In genomic region chr12:12983420-12984035, GRCh38 we compare ENCODE assay signal across 8 cellular contexts. TPM values are rescaled to one million over a fixed set of nuclear protein-coding genes. Genes with fewer than 3 reads are reported as not detected.
DNase-seq lines count a peak whose midpoint lies in the region; ATAC-seq, FAIRE-seq and TF ChIP-seq lines count a peak whose summit lies in the region.

No MANE protein-coding gene starts in this region.

- FAIRE-seq in astrocyte (lab: Jason Lieb, UNC) = peak; percentile 54

- no peaks in the 10 kb centered on the region for H3K4me1 ChIP-seq in Loucy (ENCODE audit: insufficient read depth, low read length, poor library complexity, severe bottlenecking)
- H3K4me1 ChIP-seq in astrocyte (ENCODE audit: insufficient read depth, low read length) = peaks cover 17% of the 10 kb centered on the region
- peaks cover 12% of the 10 kb centered on the region for H3K4me1 ChIP-seq in suprapubic skin

- DNase-seq in DMS 273 (lab: John Stamatoyannopoulos, UW; ENCODE audit: unreplicated experiment) = peak; percentile 47
- DNase-seq in DMS 273 treated with DMSO at 0.1 percent for 48 hours (lab: John Stamatoyannopoulos, UW) = no peak
- DNase-seq in astrocyte (ENCODE audit: low read depth) = peak; percentile 39
- peak; percentile 30 to 85 for DNase-seq in hippocampal formation (lab: John Stamatoyannopoulos, UW)
- DNase-seq in suprapubic skin (ENCODE audit: low spot score in 2 of 2) = no peak
- no peak for DNase-seq in stimulated activated naive B cell treated with anti-CD40 and anti-IgM and Interleukin-4, amounts not matched to agents 10 μg/mL and 1 μg/mL and 100 μg/mL, for 72 hours
- DNase-seq in activated T-cell treated with anti-CD3 and anti-CD28 coated beads, Interleukin-2, amount 50 U/mL, for 72 hours = no peak

- H3K4me3 ChIP-seq in Loucy (ENCODE audit: low read length, poor library complexity, severe bottlenecking) (no peak overlapping the region), astrocyte (ENCODE audit: insufficient read depth, low read depth, low read length) (no peak overlapping the region), suprapubic skin (no peak overlapping the region)

- H3K36me3 ChIP-seq in Loucy (ENCODE audit: insufficient read depth, low read length) (no peaks in the 10 kb centered on the region), astrocyte (ENCODE audit: insufficient read depth, low read length) (peaks cover 12% of the 10 kb centered on the region), suprapubic skin (peaks cover 51% of the 10 kb centered on the region)

- no peak overlapping the region for H2AFZ ChIP-seq in Loucy (ENCODE audit: low read length)
- no peak overlapping the region for H2AFZ ChIP-seq in astrocyte (ENCODE audit: low read depth, low read length)

- no peaks in the 10 kb centered on the region for H4K20me1 ChIP-seq in Loucy (ENCODE audit: insufficient read depth, low read length, poor library complexity, severe bottlenecking)
- H4K20me1 ChIP-seq in astrocyte (ENCODE audit: insufficient read depth, low read length) = no peaks in the 10 kb centered on the region

- H3K27ac ChIP-seq in astrocyte (ENCODE audit: low read depth, low read length) = no peak overlapping the region
- H3K27ac ChIP-seq in suprapubic skin = no peak overlapping the region

- H3K4me2 ChIP-seq in Loucy (ENCODE audit: low read depth, low read length, poor library complexity, severe bottlenecking) (no peak overlapping the region), astrocyte (ENCODE audit: low read length) (no peak overlapping the region)

- no peak for TF ChIP-seq EP300 in suprapubic skin (IDR thresholded peaks at IDR 0.05)

- TF ChIP-seq POLR2A in suprapubic skin (IDR thresholded peaks at IDR 0.05) = no peak

- H3F3A ChIP-seq in Loucy (ENCODE audit: low read depth) = no peaks in the 10 kb centered on the region

- H3K79me2 ChIP-seq in Loucy (ENCODE audit: insufficient read depth, low read length) = no peaks in the 10 kb centered on the region
- H3K79me2 ChIP-seq in astrocyte (ENCODE audit: insufficient read depth, low read length) = no peaks in the 10 kb centered on the region

- no peaks in the 10 kb centered on the region for H3K27me3 Mint-ChIP-seq in astrocyte (ENCODE audit: low read depth, unreplicated experiment)
- no peaks in the 10 kb centered on the region for H3K27me3 Mint-ChIP-seq in stimulated activated naive B cell treated with anti-CD40 and anti-IgM and Interleukin-4, amounts not matched to agents 10 μg/mL and 1 μg/mL and 100 μg/mL, for 72 hours
- H3K27me3 Mint-ChIP-seq in activated T-cell treated with anti-CD3 and anti-CD28 coated beads, Interleukin-2, amount 50 U/mL, for 72 hours (ENCODE audit: low read depth) = no peaks in the 10 kb centered on the region

- H3K4me3 Mint-ChIP-seq in astrocyte (ENCODE audit: unreplicated experiment) = no peak overlapping the region
- H3K4me3 Mint-ChIP-seq in stimulated activated naive B cell treated with anti-CD40 and anti-IgM and Interleukin-4, amounts not matched to agents 10 μg/mL and 1 μg/mL and 100 μg/mL, for 72 hours = no peak overlapping the region
- H3K4me3 Mint-ChIP-seq in activated T-cell treated with anti-CD3 and anti-CD28 coated beads, Interleukin-2, amount 50 U/mL, for 72 hours = no peak overlapping the region

- H3K36me3 Mint-ChIP-seq in astrocyte (ENCODE audit: low read depth, unreplicated experiment) = peaks cover 5% of the 10 kb centered on the region
- H3K36me3 Mint-ChIP-seq in stimulated activated naive B cell treated with anti-CD40 and anti-IgM and Interleukin-4, amounts not matched to agents 10 μg/mL and 1 μg/mL and 100 μg/mL, for 72 hours = peaks cover 6 to 13% of the 10 kb centered on the region in 2 donors
- H3K36me3 Mint-ChIP-seq in activated T-cell treated with anti-CD3 and anti-CD28 coated beads, Interleukin-2, amount 50 U/mL, for 72 hours (ENCODE audit: insufficient read depth in 2 of 2) = no peaks in the 10 kb centered on the region

- no peak overlapping the region for H3K27ac Mint-ChIP-seq in astrocyte (ENCODE audit: unreplicated experiment)
- H3K27ac Mint-ChIP-seq in stimulated activated naive B cell treated with anti-CD40 and anti-IgM and Interleukin-4, amounts not matched to agents 10 μg/mL and 1 μg/mL and 100 μg/mL, for 72 hours = no peak overlapping the region
- H3K27ac Mint-ChIP-seq in activated T-cell treated with anti-CD3 and anti-CD28 coated beads, Interleukin-2, amount 50 U/mL, for 72 hours = no peak overlapping the region

- no peak for ATAC-seq in stimulated activated naive B cell treated with anti-CD40 and anti-IgM and Interleukin-4, amounts not matched to agents 10 μg/mL and 1 μg/mL and 100 μg/mL, for 72 hours (replicated peaks)
- no peak for ATAC-seq in activated T-cell treated with anti-CD3 and anti-CD28 coated beads, Interleukin-2, amount 50 U/mL, for 72 hours (replicated peaks in 1 of 2)

- H3K9me3 Mint-ChIP-seq in astrocyte (ENCODE audit: unreplicated experiment) = no peaks in the 10 kb centered on the region
- no peaks in the 10 kb centered on the region for H3K9me3 Mint-ChIP-seq in stimulated activated naive B cell treated with anti-CD40 and anti-IgM and Interleukin-4, amounts not matched to agents 10 μg/mL and 1 μg/mL and 100 μg/mL, for 72 hours
- no peaks in the 10 kb centered on the region for H3K9me3 Mint-ChIP-seq in activated T-cell treated with anti-CD3 and anti-CD28 coated beads, Interleukin-2, amount 50 U/mL, for 72 hours

- H3K9ac ChIP-seq in Loucy (ENCODE audit: low read depth, low read length, poor library complexity, severe bottlenecking) = no peak overlapping the region
- H3K9ac ChIP-seq in astrocyte (ENCODE audit: low read length) = no peak overlapping the region

- H3K9me3 ChIP-seq in Loucy (ENCODE audit: insufficient read depth, low read depth, low read length) (no peaks in the 10 kb centered on the region), astrocyte (ENCODE audit: insufficient read depth, low read depth, low read length) (no peaks in the 10 kb centered on the region), suprapubic skin (no peaks in the 10 kb centered on the region)

- TF ChIP-seq CTCF in Loucy (conservative IDR thresholded peaks at IDR 0.05; ENCODE audit: low read length) (peak; percentile 75), astrocyte (IDR thresholded peaks at IDR 0.05; ENCODE audit: insufficient read depth, low read depth, low read length) (peak; percentile 74), suprapubic skin (IDR thresholded peaks at IDR 0.05) (peak; percentile 32 to 45)

- no peaks in the 10 kb centered on the region for H3K9me2 ChIP-seq in Loucy (replicated peaks; ENCODE audit: low read depth, low read length)

- H3K27me3 ChIP-seq in Loucy (ENCODE audit: insufficient read depth, low read length, poor library complexity, severe bottlenecking) (no peaks in the 10 kb centered on the region), astrocyte (ENCODE audit: insufficient read depth, low read length) (no peaks in the 10 kb centered on the region), suprapubic skin (no peaks in the 10 kb centered on the region)

- H3K4me1 Mint-ChIP-seq in astrocyte (ENCODE audit: low read depth, unreplicated experiment) = no peaks in the 10 kb centered on the region
- no peaks in the 10 kb centered on the region for H3K4me1 Mint-ChIP-seq in stimulated activated naive B cell treated with anti-CD40 and anti-IgM and Interleukin-4, amounts not matched to agents 10 μg/mL and 1 μg/mL and 100 μg/mL, for 72 hours
- H3K4me1 Mint-ChIP-seq in activated T-cell treated with anti-CD3 and anti-CD28 coated beads, Interleukin-2, amount 50 U/mL, for 72 hours (ENCODE audit: low read depth) = no peaks in the 10 kb centered on the region

- WGBS in suprapubic skin = 64% methylated on average over 9 of the region's 9 CpGs

RNA-seq across cellular contexts. Expression of gene HEBP1, which starts 16.5 kb away (rescaled TPM):
- total RNA-seq in astrocyte (27.8 and 28.9 TPM in 2 replicates), suprapubic skin (10 to 100 TPM; 34.2 to 38.7 (median 36.2) TPM)
- 10 to 100 TPM; 28.3 to 30.4 TPM for total RNA-seq in activated T-cell treated with anti-CD3 and anti-CD28 coated beads, Interleukin-2, amount 50 U/mL, for 72 hours

RNA-seq across cellular contexts. Expression of gene GPRC5D, which starts 31.6 kb away (rescaled TPM):
- total RNA-seq in astrocyte = not detected in 2 replicates
- total RNA-seq in suprapubic skin = 10 to 100 TPM in 2 of 4 donors, 1 to 10 TPM in 1, not detected in 1; 2.2 to 97.6 (median 13.4) TPM
- not detected for total RNA-seq in activated T-cell treated with anti-CD3 and anti-CD28 coated beads, Interleukin-2, amount 50 U/mL, for 72 hours

Comparison
In these comparisons a context has a peak if more than half of its experiments do, and no peak if none do; other contexts are left out.
1. DNase-seq: peak in DMS 273 (single experiment), astrocyte (single experiment) and hippocampal formation (2 of 2); none in DMS 273 treated with DMSO at 0.1 percent for 48 hours (single experiment), suprapubic skin (0 of 2), stimulated activated naive B cell treated with anti-CD40 and anti-IgM and Interleukin-4, amounts not matched to agents 10 μg/mL and 1 μg/mL and 100 μg/mL, for 72 hours (single experiment) and activated T-cell treated with anti-CD3 and anti-CD28 coated beads, Interleukin-2, amount 50 U/mL, for 72 hours (0 of 2).
2. Peak in every context shown above with its lines, with median percentiles within 50 percentile points of each other: CTCF ChIP-seq.